In the genomic region with DNA sequence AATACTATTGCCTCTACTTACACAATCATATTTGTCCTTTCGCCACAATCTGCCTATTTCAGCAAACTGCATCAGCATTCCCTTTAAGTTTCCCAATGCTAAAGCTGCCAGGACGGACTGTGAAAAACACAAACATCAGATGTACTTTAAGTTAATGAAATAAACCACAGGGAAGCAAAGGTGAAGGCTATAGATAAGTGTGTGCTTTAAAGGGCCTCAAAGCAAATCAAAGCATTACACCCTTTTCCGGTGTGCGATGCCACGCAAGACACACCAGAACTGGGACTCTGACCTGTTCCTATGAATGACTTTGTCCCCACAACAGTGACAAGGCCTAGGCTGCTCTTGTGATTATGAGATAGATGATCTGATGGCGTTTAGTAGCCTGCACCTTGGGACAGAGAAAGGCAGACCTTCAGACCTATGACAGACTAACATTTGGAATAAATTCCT, we compare ENCODE assay signal across 1 cellular context.
TF ChIP-seq lines count a peak whose summit lies in the region.

No MANE protein-coding gene starts in this region.

TF ChIP-seq in HepG2, 621 proteins besides CTCF, POLR2A, EP300 and RAD21 (continued from another document and continues in another):
- TF ChIP-seq, protein P1, sequence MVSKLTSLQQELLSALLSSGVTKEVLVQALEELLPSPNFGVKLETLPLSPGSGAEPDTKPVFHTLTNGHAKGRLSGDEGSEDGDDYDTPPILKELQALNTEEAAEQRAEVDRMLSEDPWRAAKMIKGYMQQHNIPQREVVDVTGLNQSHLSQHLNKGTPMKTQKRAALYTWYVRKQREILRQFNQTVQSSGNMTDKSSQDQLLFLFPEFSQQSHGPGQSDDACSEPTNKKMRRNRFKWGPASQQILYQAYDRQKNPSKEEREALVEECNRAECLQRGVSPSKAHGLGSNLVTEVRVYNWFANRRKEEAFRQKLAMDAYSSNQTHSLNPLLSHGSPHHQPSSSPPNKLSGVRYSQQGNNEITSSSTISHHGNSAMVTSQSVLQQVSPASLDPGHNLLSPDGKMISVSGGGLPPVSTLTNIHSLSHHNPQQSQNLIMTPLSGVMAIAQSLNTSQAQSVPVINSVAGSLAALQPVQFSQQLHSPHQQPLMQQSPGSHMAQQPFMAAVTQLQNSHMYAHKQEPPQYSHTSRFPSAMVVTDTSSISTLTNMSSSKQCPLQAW (CRISPR knock-in tag; IDR thresholded peaks at IDR 0.05): peak; percentile 96
- TF ChIP-seq JUN (CRISPR knock-in tag; IDR thresholded peaks at IDR 0.05): peak; percentile 85; the same call in 1 of the 2 replicates
- peak; percentile 69; the same call in 1 of the 2 replicates for TF ChIP-seq SIX1 (CRISPR knock-in tag; IDR thresholded peaks at IDR 0.05; ENCODE audit: borderline replicate concordance)
- peak; percentile 81 for TF ChIP-seq THAP11 (CRISPR knock-in tag; IDR thresholded peaks at IDR 0.05)
- no peak for TF ChIP-seq ZNF451 (CRISPR knock-in tag; IDR thresholded peaks at IDR 0.05)
- no peak; the same call in 1 of the 2 replicates for TF ChIP-seq ZNF629 (CRISPR knock-in tag; conservative IDR thresholded peaks at IDR 0.05)
- no peak for TF ChIP-seq MZF1 (CRISPR knock-in tag; IDR thresholded peaks at IDR 0.05; ENCODE audit: borderline replicate concordance)
- TF ChIP-seq, protein P2, sequence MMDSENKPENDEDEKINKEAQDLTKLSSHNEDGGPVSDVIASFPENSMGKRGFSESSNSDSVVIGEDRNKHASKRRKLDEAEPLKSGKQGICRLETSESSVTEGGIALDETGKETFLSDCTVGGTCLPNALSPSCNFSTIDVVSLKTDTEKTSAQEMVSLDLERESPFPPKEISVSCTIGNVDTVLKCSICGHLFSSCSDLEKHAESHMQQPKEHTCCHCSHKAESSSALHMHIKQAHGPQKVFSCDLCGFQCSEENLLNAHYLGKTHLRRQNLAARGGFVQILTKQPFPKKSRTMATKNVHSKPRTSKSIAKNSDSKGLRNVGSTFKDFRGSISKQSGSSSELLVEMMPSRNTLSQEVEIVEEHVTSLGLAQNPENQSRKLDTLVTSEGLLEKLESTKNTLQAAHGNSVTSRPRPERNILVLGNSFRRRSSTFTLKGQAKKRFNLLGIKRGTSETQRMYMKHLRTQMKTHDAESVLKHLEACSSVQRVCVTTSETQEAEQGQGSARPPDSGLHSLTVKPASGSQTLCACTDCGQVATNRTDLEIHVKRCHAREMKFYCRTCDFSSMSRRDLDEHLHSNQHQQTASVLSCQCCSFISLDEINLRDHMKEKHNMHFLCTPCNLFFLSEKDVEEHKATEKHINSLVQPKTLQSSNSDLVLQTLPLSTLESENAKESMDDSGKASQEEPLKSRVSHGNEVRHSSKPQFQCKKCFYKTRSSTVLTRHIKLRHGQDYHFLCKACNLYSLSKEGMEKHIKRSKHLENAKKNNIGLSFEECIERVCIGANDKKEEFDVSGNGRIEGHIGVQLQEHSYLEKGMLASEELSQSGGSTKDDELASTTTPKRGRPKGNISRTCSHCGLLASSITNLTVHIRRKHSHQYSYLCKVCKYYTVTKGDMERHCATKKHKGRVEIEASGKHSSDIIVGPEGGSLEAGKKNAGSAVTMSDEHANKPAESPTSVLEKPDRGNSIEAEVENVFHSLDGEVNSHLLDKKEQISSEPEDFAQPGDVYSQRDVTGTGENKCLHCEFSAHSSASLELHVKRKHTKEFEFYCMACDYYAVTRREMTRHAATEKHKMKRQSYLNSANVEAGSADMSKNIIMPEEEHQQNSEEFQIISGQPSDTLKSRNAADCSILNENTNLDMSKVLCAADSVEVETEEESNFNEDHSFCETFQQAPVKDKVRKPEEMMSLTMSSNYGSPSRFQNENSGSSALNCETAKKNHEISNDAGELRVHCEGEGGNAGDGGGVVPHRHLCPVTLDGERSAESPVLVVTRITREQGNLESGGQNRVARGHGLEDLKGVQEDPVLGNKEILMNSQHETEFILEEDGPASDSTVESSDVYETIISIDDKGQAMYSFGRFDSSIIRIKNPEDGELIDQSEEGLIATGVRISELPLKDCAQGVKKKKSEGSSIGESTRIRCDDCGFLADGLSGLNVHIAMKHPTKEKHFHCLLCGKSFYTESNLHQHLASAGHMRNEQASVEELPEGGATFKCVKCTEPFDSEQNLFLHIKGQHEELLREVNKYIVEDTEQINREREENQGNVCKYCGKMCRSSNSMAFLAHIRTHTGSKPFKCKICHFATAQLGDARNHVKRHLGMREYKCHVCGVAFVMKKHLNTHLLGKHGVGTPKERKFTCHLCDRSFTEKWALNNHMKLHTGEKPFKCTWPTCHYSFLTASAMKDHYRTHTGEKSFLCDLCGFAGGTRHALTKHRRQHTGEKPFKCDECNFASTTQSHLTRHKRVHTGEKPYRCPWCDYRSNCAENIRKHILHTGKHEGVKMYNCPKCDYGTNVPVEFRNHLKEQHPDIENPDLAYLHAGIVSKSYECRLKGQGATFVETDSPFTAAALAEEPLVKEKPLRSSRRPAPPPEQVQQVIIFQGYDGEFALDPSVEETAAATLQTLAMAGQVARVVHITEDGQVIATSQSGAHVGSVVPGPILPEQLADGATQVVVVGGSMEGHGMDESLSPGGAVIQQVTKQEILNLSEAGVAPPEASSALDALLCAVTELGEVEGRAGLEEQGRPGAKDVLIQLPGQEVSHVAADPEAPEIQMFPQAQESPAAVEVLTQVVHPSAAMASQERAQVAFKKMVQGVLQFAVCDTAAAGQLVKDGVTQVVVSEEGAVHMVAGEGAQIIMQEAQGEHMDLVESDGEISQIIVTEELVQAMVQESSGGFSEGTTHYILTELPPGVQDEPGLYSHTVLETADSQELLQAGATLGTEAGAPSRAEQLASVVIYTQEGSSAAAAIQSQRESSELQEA (CRISPR knock-in tag; IDR thresholded peaks at IDR 0.05; ENCODE audit: not compliant biosample characterization): no peak
- TF ChIP-seq ZNF558 (CRISPR knock-in tag; IDR thresholded peaks at IDR 0.05; ENCODE audit: borderline replicate concordance): no peak
- peak; percentile 80 for TF ChIP-seq MED8 (CRISPR knock-in tag; IDR thresholded peaks at IDR 0.05; ENCODE audit: insufficient replicate concordance)
- no peak for TF ChIP-seq ZNF549 (CRISPR knock-in tag; IDR thresholded peaks at IDR 0.05)
- TF ChIP-seq TCF12 (IDR thresholded peaks at IDR 0.05): no peak
- peak; percentile 93 for TF ChIP-seq TCF12 (CRISPR knock-in tag; IDR thresholded peaks at IDR 0.05)
- no peak for TF ChIP-seq BRCA1 (CRISPR knock-in tag; IDR thresholded peaks at IDR 0.05)
- TF ChIP-seq CENPX (CRISPR knock-in tag; IDR thresholded peaks at IDR 0.05): no peak
- TF ChIP-seq ATRX (CRISPR knock-in tag; IDR thresholded peaks at IDR 0.05; ENCODE audit: borderline replicate concordance): no peak
- no peak for TF ChIP-seq MAF1 (CRISPR knock-in tag; IDR thresholded peaks at IDR 0.05; ENCODE audit: borderline replicate concordance)
- TF ChIP-seq, protein P3, sequence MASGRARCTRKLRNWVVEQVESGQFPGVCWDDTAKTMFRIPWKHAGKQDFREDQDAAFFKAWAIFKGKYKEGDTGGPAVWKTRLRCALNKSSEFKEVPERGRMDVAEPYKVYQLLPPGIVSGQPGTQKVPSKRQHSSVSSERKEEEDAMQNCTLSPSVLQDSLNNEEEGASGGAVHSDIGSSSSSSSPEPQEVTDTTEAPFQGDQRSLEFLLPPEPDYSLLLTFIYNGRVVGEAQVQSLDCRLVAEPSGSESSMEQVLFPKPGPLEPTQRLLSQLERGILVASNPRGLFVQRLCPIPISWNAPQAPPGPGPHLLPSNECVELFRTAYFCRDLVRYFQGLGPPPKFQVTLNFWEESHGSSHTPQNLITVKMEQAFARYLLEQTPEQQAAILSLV (CRISPR knock-in tag; IDR thresholded peaks at IDR 0.05; ENCODE audit: borderline replicate concordance): no peak
- TF ChIP-seq TFE3 (CRISPR knock-in tag; IDR thresholded peaks at IDR 0.05): peak; percentile 77; the same call in 1 of the 2 replicates
- TF ChIP-seq NFAT5 (CRISPR knock-in tag; IDR thresholded peaks at IDR 0.05): no peak
- no peak; the same call in 1 of the 2 replicates for TF ChIP-seq ZBTB8A (CRISPR knock-in tag; IDR thresholded peaks at IDR 0.05; ENCODE audit: borderline replicate concordance, low read depth)
- TF ChIP-seq KDM1A (CRISPR knock-in tag; IDR thresholded peaks at IDR 0.05): peak; percentile 80; the same call in 1 of the 2 replicates
- no peak for TF ChIP-seq ATF7 (IDR thresholded peaks at IDR 0.05)
- 0 out of 2 replicates have a peak, but pooled peaks have one; percentile 49 for TF ChIP-seq ATF7 (CRISPR knock-in tag; IDR thresholded peaks at IDR 0.05)
- TF ChIP-seq, protein P4, sequence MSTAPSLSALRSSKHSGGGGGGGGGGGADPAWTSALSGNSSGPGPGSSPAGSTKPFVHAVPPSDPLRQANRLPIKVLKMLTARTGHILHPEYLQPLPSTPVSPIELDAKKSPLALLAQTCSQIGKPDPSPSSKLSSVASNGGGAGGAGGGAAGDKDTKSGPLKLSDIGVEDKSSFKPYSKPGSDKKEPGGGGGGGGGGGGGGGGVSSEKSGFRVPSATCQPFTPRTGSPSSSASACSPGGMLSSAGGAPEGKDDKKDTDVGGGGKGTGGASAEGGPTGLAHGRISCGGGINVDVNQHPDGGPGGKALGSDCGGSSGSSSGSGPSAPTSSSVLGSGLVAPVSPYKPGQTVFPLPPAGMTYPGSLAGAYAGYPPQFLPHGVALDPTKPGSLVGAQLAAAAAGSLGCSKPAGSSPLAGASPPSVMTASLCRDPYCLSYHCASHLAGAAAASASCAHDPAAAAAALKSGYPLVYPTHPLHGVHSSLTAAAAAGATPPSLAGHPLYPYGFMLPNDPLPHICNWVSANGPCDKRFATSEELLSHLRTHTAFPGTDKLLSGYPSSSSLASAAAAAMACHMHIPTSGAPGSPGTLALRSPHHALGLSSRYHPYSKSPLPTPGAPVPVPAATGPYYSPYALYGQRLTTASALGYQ (CRISPR knock-in tag; IDR thresholded peaks at IDR 0.05): peak; percentile 86
- peak; percentile 100 for TF ChIP-seq TBX2 (CRISPR knock-in tag; IDR thresholded peaks at IDR 0.05; ENCODE audit: borderline replicate concordance)
- TF ChIP-seq, protein P5, sequence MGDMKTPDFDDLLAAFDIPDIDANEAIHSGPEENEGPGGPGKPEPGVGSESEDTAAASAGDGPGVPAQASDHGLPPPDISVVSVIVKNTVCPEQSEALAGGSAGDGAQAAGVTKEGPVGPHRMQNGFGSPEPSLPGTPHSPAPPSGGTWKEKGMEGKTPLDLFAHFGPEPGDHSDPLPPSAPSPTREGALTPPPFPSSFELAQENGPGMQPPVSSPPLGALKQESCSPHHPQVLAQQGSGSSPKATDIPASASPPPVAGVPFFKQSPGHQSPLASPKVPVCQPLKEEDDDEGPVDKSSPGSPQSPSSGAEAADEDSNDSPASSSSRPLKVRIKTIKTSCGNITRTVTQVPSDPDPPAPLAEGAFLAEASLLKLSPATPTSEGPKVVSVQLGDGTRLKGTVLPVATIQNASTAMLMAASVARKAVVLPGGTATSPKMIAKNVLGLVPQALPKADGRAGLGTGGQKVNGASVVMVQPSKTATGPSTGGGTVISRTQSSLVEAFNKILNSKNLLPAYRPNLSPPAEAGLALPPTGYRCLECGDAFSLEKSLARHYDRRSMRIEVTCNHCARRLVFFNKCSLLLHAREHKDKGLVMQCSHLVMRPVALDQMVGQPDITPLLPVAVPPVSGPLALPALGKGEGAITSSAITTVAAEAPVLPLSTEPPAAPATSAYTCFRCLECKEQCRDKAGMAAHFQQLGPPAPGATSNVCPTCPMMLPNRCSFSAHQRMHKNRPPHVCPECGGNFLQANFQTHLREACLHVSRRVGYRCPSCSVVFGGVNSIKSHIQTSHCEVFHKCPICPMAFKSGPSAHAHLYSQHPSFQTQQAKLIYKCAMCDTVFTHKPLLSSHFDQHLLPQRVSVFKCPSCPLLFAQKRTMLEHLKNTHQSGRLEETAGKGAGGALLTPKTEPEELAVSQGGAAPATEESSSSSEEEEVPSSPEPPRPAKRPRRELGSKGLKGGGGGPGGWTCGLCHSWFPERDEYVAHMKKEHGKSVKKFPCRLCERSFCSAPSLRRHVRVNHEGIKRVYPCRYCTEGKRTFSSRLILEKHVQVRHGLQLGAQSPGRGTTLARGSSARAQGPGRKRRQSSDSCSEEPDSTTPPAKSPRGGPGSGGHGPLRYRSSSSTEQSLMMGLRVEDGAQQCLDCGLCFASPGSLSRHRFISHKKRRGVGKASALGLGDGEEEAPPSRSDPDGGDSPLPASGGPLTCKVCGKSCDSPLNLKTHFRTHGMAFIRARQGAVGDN (CRISPR knock-in tag; IDR thresholded peaks at IDR 0.05): no peak
- TF ChIP-seq MTA3 (CRISPR knock-in tag; IDR thresholded peaks at IDR 0.05): no peak
- TF ChIP-seq HOXA3 (CRISPR knock-in tag; IDR thresholded peaks at IDR 0.05): peak; percentile 86
